12 cellular contexts compared by ENCODE assay signal in genomic region chr12:40313928-40314327, GRCh38.
A peak's percentile ranks its signal among the peaks of the same experiment; 100 is the strongest.
DNase-seq lines count a peak whose midpoint lies in the region; ATAC-seq and TF ChIP-seq lines count a peak whose summit lies in the region.
"Had no signal": no experiment of that assay in that cellular context is flagged by ENCODE, and none has a peak within 500 bp of the region (broad histone marks: within the 10 kb centered on the region; RNA-seq: fewer than 3 reads in every experiment).

No MANE protein-coding gene starts in this region.

- H3K4me3 Mint-ChIP-seq in naive thymus-derived CD8-positive, alpha-beta T cell: no peak overlapping the region
- H3K4me3 Mint-ChIP-seq in CD8-positive, alpha-beta T cell: no peak overlapping the region
- H3K4me3 Mint-ChIP-seq: activated CD8-positive, alpha-beta T cell treated with anti-CD3 and anti-CD28 coated beads for 36 hours had no signal

- no peak for TF ChIP-seq CTCF in GM13976 (IDR thresholded peaks at IDR 0.05; ENCODE audit: borderline replicate concordance, control extremely low read depth, extremely low read depth, insufficient read depth, missing control alignments)
- TF ChIP-seq CTCF in CD8-positive, alpha-beta T cell (IDR thresholded peaks at IDR 0.05): no peak

- POLR2A ChIA-PET in naive thymus-derived CD8-positive, alpha-beta T cell (lab: Charles Lee): no interaction called here
- POLR2A ChIA-PET in CD8-positive, alpha-beta T cell (lab: Charles Lee): no interaction called here

- no peaks in the 10 kb centered on the region for H3K9me3 Mint-ChIP-seq in naive thymus-derived CD8-positive, alpha-beta T cell
- H3K9me3 Mint-ChIP-seq in CD8-positive, alpha-beta T cell: no peaks in the 10 kb centered on the region
- H3K9me3 Mint-ChIP-seq: activated CD8-positive, alpha-beta T cell treated with anti-CD3 and anti-CD28 coated beads for 36 hours had no signal

- intact Hi-C loops in CD8-positive, alpha-beta T cell (cut with DNase I, micrococcal nuclease): loop anchor here (2.0 kb wide), 2 partner anchors 33 to 161 kb away; no protein-coding TSS in a partner anchor

- no peak overlapping the region for H3K4me3 ChIP-seq in CD8-positive, alpha-beta T cell (ENCODE audit: low read depth, low read length)
- H3K4me3 ChIP-seq: psoas muscle, tibial artery had no signal

- no peaks in the 10 kb centered on the region for H3K4me1 Mint-ChIP-seq in naive thymus-derived CD8-positive, alpha-beta T cell
- H3K4me1 Mint-ChIP-seq in CD8-positive, alpha-beta T cell (ENCODE audit: low read depth): no peaks in the 10 kb centered on the region

- H3K36me3 ChIP-seq in CD8-positive, alpha-beta T cell (ENCODE audit: insufficient read depth, low read length): no peaks in the 10 kb centered on the region

- no peak overlapping the region for H3K27ac Mint-ChIP-seq in naive thymus-derived CD8-positive, alpha-beta T cell
- no peak overlapping the region for H3K27ac Mint-ChIP-seq in CD8-positive, alpha-beta T cell
- H3K27ac Mint-ChIP-seq: activated CD8-positive, alpha-beta T cell treated with anti-CD3 and anti-CD28 coated beads for 36 hours had no signal

- in situ Hi-C loops in GM13976 (cut with MboI; ENCODE audit: low sequenced_read_pairs, unreplicated experiment): loop anchor here (5.0 to 10.0 kb wide), 2 partner anchors 162 to 299 kb away; no protein-coding TSS in a partner anchor

- no peaks in the 10 kb centered on the region for H3K27me3 ChIP-seq in CD8-positive, alpha-beta T cell (ENCODE audit: insufficient read depth, low read length)
- H3K27me3 ChIP-seq: tibial artery had no signal

- no peaks in the 10 kb centered on the region for H3K4me1 ChIP-seq in CD8-positive, alpha-beta T cell (ENCODE audit: insufficient read depth, low read length)
- H3K4me1 ChIP-seq: psoas muscle, tibial artery had no signal

- H3K36me3 Mint-ChIP-seq in naive thymus-derived CD8-positive, alpha-beta T cell: no peaks in the 10 kb centered on the region
- no peaks in the 10 kb centered on the region for H3K36me3 Mint-ChIP-seq in CD8-positive, alpha-beta T cell

- no peaks in the 10 kb centered on the region for H3K9me3 ChIP-seq in CD8-positive, alpha-beta T cell (ENCODE audit: low read length)
- H3K9me3 ChIP-seq: psoas muscle, tibial artery had no signal

- ATAC-seq in GM21367 (IDR thresholded peaks at IDR 0.05; ENCODE audit: unreplicated experiment) (peak; percentile 78), HG02981 (IDR thresholded peaks at IDR 0.05; ENCODE audit: unreplicated experiment) (peak; percentile 53)
- no peak for ATAC-seq in naive thymus-derived CD8-positive, alpha-beta T cell
- no peak for ATAC-seq in CD8-positive, alpha-beta T cell
- ATAC-seq: activated CD8-positive, alpha-beta T cell treated with anti-CD3 and anti-CD28 coated beads for 36 hours; psoas muscle had no signal

- H3K27me3 Mint-ChIP-seq in naive thymus-derived CD8-positive, alpha-beta T cell: no peaks in the 10 kb centered on the region
- H3K27me3 Mint-ChIP-seq in CD8-positive, alpha-beta T cell (ENCODE audit: low read depth): no peaks in the 10 kb centered on the region
- H3K27me3 Mint-ChIP-seq: activated CD8-positive, alpha-beta T cell treated with anti-CD3 and anti-CD28 coated beads for 36 hours had no signal

- CTCF ChIA-PET in CD8-positive, alpha-beta T cell (lab: Charles Lee): interaction anchor here (0.8 kb wide), 1 partner anchor 12 kb away, joined by 3 read pairs; no protein-coding TSS in a partner anchor

- DNase-seq in GM13976 (ENCODE audit: low spot score) (peak; percentile 10), NOMO-1 treated with dmso at 0.1 percent for 144 hours (lab: John Stamatoyannopoulos, UW; ENCODE audit: unreplicated experiment) (peak; percentile 28), NCI-H146 treated with DMSO at 0.1 percent for 48 hours (lab: John Stamatoyannopoulos, UW; ENCODE audit: unreplicated experiment) (no peak), NCI-H524 treated with DMSO at 0.1 percent for 48 hours (lab: John Stamatoyannopoulos, UW) (no peak)
- no peak for DNase-seq in naive thymus-derived CD8-positive, alpha-beta T cell
- DNase-seq in CD8-positive, alpha-beta T cell: no peak
- DNase-seq: activated CD8-positive, alpha-beta T cell treated with anti-CD3 and anti-CD28 coated beads for 36 hours; NCI-H510A; psoas muscle; tibial artery had no signal

- no peak overlapping the region for H3K27ac ChIP-seq in CD8-positive, alpha-beta T cell (ENCODE audit: low read depth, low read length)
- H3K27ac ChIP-seq: psoas muscle, tibial artery had no signal

Comparison
In these comparisons a context has a peak if more than half of its experiments do, and no peak if none do; other contexts are left out.
1. DNase-seq: peak in GM13976 (single experiment) and NOMO-1 treated with dmso at 0.1 percent for 144 hours (single experiment); none in naive thymus-derived CD8-positive, alpha-beta T cell (0 of 10), CD8-positive, alpha-beta T cell (0 of 7), NCI-H146 treated with DMSO at 0.1 percent for 48 hours (single experiment) and NCI-H524 treated with DMSO at 0.1 percent for 48 hours (single experiment).
2. ATAC-seq: peak in GM21367 (single experiment) and HG02981 (single experiment); none in naive thymus-derived CD8-positive, alpha-beta T cell (0 of 2) and CD8-positive, alpha-beta T cell (single experiment).